13 cellular contexts compared by ENCODE assay signal in genomic region chr22:44335903-44336803, GRCh38. TPM values are rescaled to one million over a fixed set of nuclear protein-coding genes. Genes with fewer than 3 reads are reported as not detected.
DNase-seq lines count a peak whose midpoint lies in the region; ATAC-seq and TF ChIP-seq lines count a peak whose summit lies in the region.
"Had no signal": no experiment of that assay in that cellular context is flagged by ENCODE, and none has a peak within 500 bp of the region (broad histone marks: within the 10 kb centered on the region; RNA-seq: fewer than 3 reads in every experiment).

No MANE protein-coding gene starts in this region.

- H3K27ac ChIP-seq in liver (ENCODE audit: low read depth in 1 of 2, low read length in 2 of 2): no peak overlapping the region
- H3K27ac ChIP-seq in MM.1S (ENCODE audit: low read length): no peak overlapping the region
- H3K27ac ChIP-seq: SJSA1 had no signal

- intact Hi-C loops in Right ventricle myocardium inferior (cut with DNase I): loop anchor here (10.0 kb wide), 1 partner anchor 289 kb away; no protein-coding TSS in a partner anchor

- H3K27me3 ChIP-seq in liver (ENCODE audit: control insufficient read depth in 4 of 4, insufficient read depth in 4 of 4, low read length in 3 of 4) (peaks cover 0 to 5% (median 0%) of the 10 kb centered on the region in 4 donors), MM.1S (replicated peaks; ENCODE audit: insufficient read depth, low read length) (peaks cover 58% of the 10 kb centered on the region)

- in situ Hi-C loops in GM13977 (cut with MboI; ENCODE audit: low pct_unique_long_range_greater_than_20kb, low sequenced_read_pairs, unreplicated experiment): no loop called here

- H3K27me3 Mint-ChIP-seq in WTC11 (ENCODE audit: low read depth): peaks cover 14% of the 10 kb centered on the region

- peaks cover 0 to 4% (median under 1%) of the 10 kb centered on the region in 4 donors for H3K4me1 ChIP-seq in liver (ENCODE audit: control insufficient read depth in 4 of 4, insufficient read depth in 4 of 4, low read length in 3 of 4)
- peaks cover 19% of the 10 kb centered on the region for H3K4me1 ChIP-seq in MM.1S (ENCODE audit: low read length)

- no peak overlapping the region for H3K27ac Mint-ChIP-seq in WTC11

- no peaks in the 10 kb centered on the region for H3F3A ChIP-seq in MM.1S (ENCODE audit: insufficient read depth, low read length)

- POLR2A ChIA-PET in WTC11 (lab: Charles Lee): no interaction called here

- H3K4me3 Mint-ChIP-seq in WTC11: no peak overlapping the region

- peaks cover 13% of the 10 kb centered on the region for H3K4me1 Mint-ChIP-seq in WTC11

- whole genome bisulfite sequencing in liver: 58% methylated on average over 11 of the region's 11 CpGs

- TF ChIP-seq CTCF in GM13977 (IDR thresholded peaks at IDR 0.05; ENCODE audit: extremely low read depth, insufficient read depth, missing control alignments) (peak; percentile 27), WTC11 (IDR thresholded peaks at IDR 0.05) (no peak), liver (IDR thresholded peaks at IDR 0.05; ENCODE audit: low read depth, low read length, missing input control) (peak; percentile 17), MM.1S (IDR thresholded peaks at IDR 0.05; ENCODE audit: low read length) (no peak)

- TF ChIP-seq RAD21 in liver (IDR thresholded peaks at IDR 0.05): peak; percentile 27 to 55

- H3K4me3 ChIP-seq in liver (ENCODE audit: low read depth in 1 of 3, low read length in 3 of 3) (no peak overlapping the region), MM.1S (ENCODE audit: low read length) (no peak overlapping the region)
- H3K4me3 ChIP-seq: SJSA1 had no signal

- no peaks in the 10 kb centered on the region for H4K20me1 ChIP-seq in MM.1S (ENCODE audit: insufficient read depth, low read length)

- H2AFZ ChIP-seq in MM.1S (ENCODE audit: low read length): no peak overlapping the region

- CTCF ChIA-PET in WTC11 (lab: Charles Lee): interaction anchor here (0.5 to 1.4 kb wide), 9 partner anchors 21 to 343 kb away, joined by 3 to 8 read pairs (median 3); no protein-coding TSS in a partner anchor

- H3K9me3 Mint-ChIP-seq in WTC11: no peaks in the 10 kb centered on the region

- no peaks in the 10 kb centered on the region for H3K36me3 Mint-ChIP-seq in WTC11

- no peaks in the 10 kb centered on the region for H3K9me3 ChIP-seq in liver (ENCODE audit: control insufficient read depth in 4 of 4, low read length in 3 of 4)
- H3K9me3 ChIP-seq in MM.1S (replicated peaks; ENCODE audit: insufficient read depth, low read length): no peaks in the 10 kb centered on the region
- H3K9me3 ChIP-seq: SJSA1 had no signal

- H3K9ac ChIP-seq in liver (ENCODE audit: low read depth in 1 of 2, low read length in 2 of 2): no peak overlapping the region
- no peak overlapping the region for H3K9ac ChIP-seq in MM.1S (ENCODE audit: low read length)

- H3K36me3 ChIP-seq in liver (ENCODE audit: control insufficient read depth in 4 of 4, insufficient read depth in 3 of 4, low read depth in 1 of 4, low read length in 3 of 4) (no peaks in the 10 kb centered on the region), MM.1S (replicated peaks; ENCODE audit: insufficient read depth, low read length) (no peaks in the 10 kb centered on the region)
- H3K36me3 ChIP-seq: SJSA1 had no signal

- no peak overlapping the region for H3K4me2 ChIP-seq in MM.1S (ENCODE audit: low read depth, low read length)

- peak; percentile 10 for DNase-seq in DMS79 treated with DMSO at 0.1 percent for 48 hours (lab: John Stamatoyannopoulos, UW)
- no peak for DNase-seq in DMS79 (lab: John Stamatoyannopoulos, UW)
- no peak for DNase-seq in GM13977 (ENCODE audit: low spot score)
- DNase-seq in WTC11 (ENCODE audit: low spot score): peak; percentile 34
- no peak for DNase-seq in Right ventricle myocardium inferior (ENCODE audit: missing footprints)
- no peak for DNase-seq in MM.1S
- DNase-seq: activated CD4-positive, CD25-positive, alpha-beta regulatory T cell; activated gamma-delta T cell treated with Interleukin-2 at 50 U/mL for 16 hours; cerebellar nuclear complex; NCI-H510A had no signal

- H3K79me2 ChIP-seq in MM.1S (ENCODE audit: low read length): no peaks in the 10 kb centered on the region

- ATAC-seq in WTC11 (peak; percentile 27), HG03039 (IDR thresholded peaks at IDR 0.05; ENCODE audit: unreplicated experiment) (no peak), Right ventricle myocardium inferior (no peak)

- H3K9me2 ChIP-seq in MM.1S (replicated peaks; ENCODE audit: insufficient read depth, low read length): no peaks in the 10 kb centered on the region

TF ChIP-seq in WTC11, 78 proteins besides CTCF, POLR2A, EP300 and RAD21:
- TF ChIP-seq FOXK1 (CRISPR knock-in tag; IDR thresholded peaks at IDR 0.05) (no peak), ZNF121 (CRISPR knock-in tag; IDR thresholded peaks at IDR 0.05) (peak; percentile 55; the same call in 1 of the 2 replicates), ZNF219 (CRISPR knock-in tag; IDR thresholded peaks at IDR 0.05; ENCODE audit: borderline replicate concordance) (no peak), ZNF671 (CRISPR knock-in tag; IDR thresholded peaks at IDR 0.05) (no peak), FOXP1 (CRISPR knock-in tag; IDR thresholded peaks at IDR 0.05; ENCODE audit: borderline replicate concordance) (peak; percentile 24; the same call in 1 of the 2 replicates)

TF ChIP-seq in liver, 16 proteins besides CTCF, POLR2A, EP300 and RAD21:
- TF ChIP-seq FOXA2 (IDR thresholded peaks at IDR 0.05) (no peak), YY1 (IDR thresholded peaks at IDR 0.05) (no peak), TAF1 (conservative IDR thresholded peaks at IDR 0.05) (no peak), HNF4A (conservative IDR thresholded peaks at IDR 0.05) (no peak), ZBTB33 (IDR thresholded peaks at IDR 0.05) (no peak), REST (IDR thresholded peaks at IDR 0.05) (no peak), JUND (IDR thresholded peaks at IDR 0.05) (no peak), FOXA1 (IDR thresholded peaks at IDR 0.05) (no peak), GABPA (IDR thresholded peaks at IDR 0.05 in 1 of 2, conservative IDR thresholded peaks at IDR 0.05 in 1 of 2) (no peak), HNF4G (IDR thresholded peaks at IDR 0.05) (no peak), NR2F2 (IDR thresholded peaks at IDR 0.05) (no peak), MAX (IDR thresholded peaks at IDR 0.05) (no peak), SP1 (IDR thresholded peaks at IDR 0.05) (no peak), RXRA (IDR thresholded peaks at IDR 0.05) (no peak), ATF3 (IDR thresholded peaks at IDR 0.05) (no peak), EGR1 (IDR thresholded peaks at IDR 0.05; ENCODE audit: low read depth in 2 of 2) (no peak)
TF ChIP-seq in liver: peak in this region for 0.

RNA-seq across cellular contexts. Expression of gene SHISAL1, which starts 23.4 kb away (rescaled TPM):
- total RNA-seq in WTC11 (2021) (1.8 to 2.7 TPM (median 1.8 TPM) in 3 replicates), liver (under 1 TPM; 0.09 to 0.17 TPM), Right ventricle myocardium inferior (1.5 TPM)
- polyA plus RNA-seq in liver: under 1 TPM; 0.07 to 0.16 TPM

Comparison
In these comparisons a context has a peak if more than half of its experiments do, and no peak if none do; other contexts are left out.
1. DNase-seq: peak in DMS79 treated with DMSO at 0.1 percent for 48 hours (single experiment) and WTC11 (single experiment); none in DMS79 (single experiment), GM13977 (single experiment), Right ventricle myocardium inferior (single experiment) and MM.1S (single experiment).
2. CTCF ChIP-seq: peak in GM13977 (single experiment) and liver (single experiment); none in WTC11 (single experiment) and MM.1S (single experiment).